In the genomic region with DNA sequence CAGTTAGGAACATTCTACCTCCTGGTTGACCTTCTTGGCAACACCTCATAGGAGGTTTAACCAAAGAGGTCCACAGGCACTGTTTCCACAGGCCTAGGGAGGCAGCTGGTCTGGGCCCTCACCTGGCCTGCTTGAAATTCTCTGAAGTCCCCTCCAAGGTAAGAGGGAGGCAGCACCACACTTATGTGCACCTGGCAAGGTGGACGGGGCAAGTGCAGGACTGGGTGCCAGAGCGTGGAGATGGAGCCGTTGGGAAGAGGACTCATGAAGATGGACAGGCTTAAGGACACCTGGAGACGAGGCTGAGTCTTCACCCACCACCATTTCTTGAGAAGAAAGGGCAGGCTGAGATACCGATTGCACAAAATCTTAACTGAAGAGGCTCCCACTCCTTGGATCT, we compare ENCODE assay signal across 23 cellular contexts. TPM values are rescaled to one million over a fixed set of nuclear protein-coding genes. Genes with fewer than 3 reads are reported as not detected.
"Had no signal": no experiment of that assay in that cellular context is flagged by ENCODE, and none has a peak within 500 bp of the region (broad histone marks: within the 10 kb centered on the region; RNA-seq: fewer than 3 reads in every experiment).

No MANE protein-coding gene starts in this region.

- H3K9me3 ChIP-seq: ascending aorta, Peyer's patch, SJSA1 had no signal

- H3K9me3 Mint-ChIP-seq: activated CD4-positive, alpha-beta T cell treated with anti-CD3 and anti-CD28 coated beads, Interleukin-2, amount 10 ng/mL, durations not matched to agents 7 days and 5 days; activated naive CD4-positive, alpha-beta T cell treated with anti-CD3 and anti-CD28 coated beads, Interleukin-2, amount 50 U/mL, for 24 hours; activated naive CD8-positive, alpha-beta T cell treated with anti-CD3 and anti-CD28 coated beads, Interleukin-2, amount 10 ng/mL, durations not matched to agents 7 days and 5 days; activated T-cell treated with anti-CD3 and anti-CD28 coated beads, Interleukin-2, amount 50 U/mL, for 24 hours; activated T-helper 2 cell treated with anti-CD3 and anti-CD28 coated beads, Interferon-gamma antibody, Interleukin-2, Interleukin-4, amounts not matched to agents 10 μg/mL and 5 μg/mL and 100 μg/mL, durations not matched to agents 14 hours and 24 hours and 36 hours; T-cell; WTC11 had no signal

- H3K4me3 ChIP-seq: ascending aorta, Peyer's patch, SJSA1 had no signal

- ATAC-seq: activated CD4-positive, CD25-positive, alpha-beta regulatory T cell treated with anti-CD3 and anti-CD28 coated beads, Interleukin-2, amount 50 U/mL, for 24 hours had no signal

- H3K4me1 ChIP-seq: ascending aorta, Peyer's patch, SJSA1 had no signal

- H3K36me3 ChIP-seq: ascending aorta, Peyer's patch, SJSA1 had no signal

- DNase-seq: activated CD4-positive, alpha-beta T cell treated with anti-CD3 and anti-CD28 coated beads for 36 hours; activated CD4-positive, alpha-beta T cell treated with anti-CD3 and anti-CD28 coated beads, Interleukin-2, amount 10 ng/mL, durations not matched to agents 7 days and 5 days; activated CD4-positive, alpha-beta T cell treated with anti-CD3 and anti-CD28 coated beads, Interleukin-2, amount 50 U/mL, for 48 hours; activated CD8-positive, alpha-beta T cell treated with anti-CD3 and anti-CD28 coated beads, Interleukin-2, amount 10 ng/mL, durations not matched to agents 7 days and 5 days; activated gamma-delta T cell; activated naive CD8-positive, alpha-beta T cell treated with anti-CD3 and anti-CD28 coated beads, Interleukin-2, amount 10 ng/mL, durations not matched to agents 7 days and 5 days; activated T-cell treated with anti-CD3 and anti-CD28 coated beads, Interleukin-2, amount 50 U/mL, for 24 hours; MM.1S; NCI-H146; PC-3; RPMI8226; T-helper 17 cell had no signal

- H3K27ac ChIP-seq: ascending aorta, KMS-11, Peyer's patch, SJSA1 had no signal

- H3K4me2 ChIP-seq: KMS-11 had no signal

- H3K4me1 Mint-ChIP-seq: activated CD4-positive, alpha-beta T cell treated with anti-CD3 and anti-CD28 coated beads for 36 hours; activated CD4-positive, alpha-beta T cell treated with anti-CD3 and anti-CD28 coated beads, Interleukin-2, amount 10 ng/mL, durations not matched to agents 7 days and 5 days; activated naive CD4-positive, alpha-beta T cell treated with anti-CD3 and anti-CD28 coated beads, Interleukin-2, amount 50 U/mL, for 24 hours had no signal

- H3K36me3 Mint-ChIP-seq: activated naive CD4-positive, alpha-beta T cell treated with anti-CD3 and anti-CD28 coated beads, Interleukin-2, amount 50 U/mL, for 24 hours; activated naive CD8-positive, alpha-beta T cell treated with anti-CD3 and anti-CD28 coated beads, Interleukin-2, amount 10 ng/mL, durations not matched to agents 7 days and 5 days; WTC11 had no signal

- H3K9ac ChIP-seq: KMS-11 had no signal

- H3K27ac Mint-ChIP-seq: activated CD4-positive, alpha-beta T cell treated with anti-CD3 and anti-CD28 coated beads for 36 hours; activated CD4-positive, alpha-beta T cell treated with anti-CD3 and anti-CD28 coated beads, Interleukin-2, amount 10 ng/mL, durations not matched to agents 7 days and 5 days; activated CD8-positive, alpha-beta T cell treated with anti-CD3 and anti-CD28 coated beads, Interleukin-2, amount 10 ng/mL, durations not matched to agents 7 days and 5 days; activated naive CD4-positive, alpha-beta T cell treated with anti-CD3 and anti-CD28 coated beads, Interleukin-2, amount 50 U/mL, for 24 hours; activated naive CD8-positive, alpha-beta T cell treated with anti-CD3 and anti-CD28 coated beads, Interleukin-2, amount 10 ng/mL, durations not matched to agents 7 days and 5 days; activated T-cell treated with anti-CD3 and anti-CD28 coated beads, Interleukin-2, amount 50 U/mL, for 24 hours; activated T-helper 2 cell treated with anti-CD3 and anti-CD28 coated beads, Interferon-gamma antibody, Interleukin-2, Interleukin-4, amounts not matched to agents 10 μg/mL and 5 μg/mL and 100 μg/mL, durations not matched to agents 14 hours and 24 hours and 36 hours; T-cell; T-helper 17 cell; WTC11 had no signal

- H3K4me3 Mint-ChIP-seq: activated CD4-positive, alpha-beta T cell treated with anti-CD3 and anti-CD28 coated beads for 36 hours; activated CD4-positive, alpha-beta T cell treated with anti-CD3 and anti-CD28 coated beads, Interleukin-2, amount 10 ng/mL, durations not matched to agents 7 days and 5 days; activated CD8-positive, alpha-beta T cell treated with anti-CD3 and anti-CD28 coated beads, Interleukin-2, amount 10 ng/mL, durations not matched to agents 7 days and 5 days; activated naive CD4-positive, alpha-beta T cell treated with anti-CD3 and anti-CD28 coated beads, Interleukin-2, amount 50 U/mL, for 24 hours; activated naive CD8-positive, alpha-beta T cell treated with anti-CD3 and anti-CD28 coated beads, Interleukin-2, amount 10 ng/mL, durations not matched to agents 7 days and 5 days; activated T-cell treated with anti-CD3 and anti-CD28 coated beads, Interleukin-2, amount 50 U/mL, for 24 hours; T-cell; T-helper 17 cell; WTC11 had no signal

RNA-seq across cellular contexts. Expression of a gene that starts 6.6 kb away (rescaled TPM):
- total RNA-seq: activated CD4-positive, alpha-beta T cell treated with anti-CD3 and anti-CD28 coated beads for 36 hours; activated CD4-positive, alpha-beta T cell treated with anti-CD3 and anti-CD28 coated beads, Interleukin-2, amount 10 ng/mL, durations not matched to agents 7 days and 5 days; activated CD8-positive, alpha-beta T cell treated with anti-CD3 and anti-CD28 coated beads, Interleukin-2, amount 10 ng/mL, durations not matched to agents 7 days and 5 days; activated naive CD8-positive, alpha-beta T cell treated with anti-CD3 and anti-CD28 coated beads, Interleukin-2, amount 10 ng/mL, durations not matched to agents 7 days and 5 days; activated T-helper 2 cell treated with anti-CD3 and anti-CD28 coated beads, Interferon-gamma antibody, Interleukin-2, Interleukin-4, amounts not matched to agents 10 μg/mL and 5 μg/mL and 100 μg/mL, durations not matched to agents 14 hours and 24 hours and 36 hours; ascending aorta; LHCN-M2; PC-3; Peyer's patch; SJSA1; T-cell; T-helper 17 cell had no signal
- polyA plus RNA-seq: adipose tissue had no signal
